In the genomic region with DNA sequence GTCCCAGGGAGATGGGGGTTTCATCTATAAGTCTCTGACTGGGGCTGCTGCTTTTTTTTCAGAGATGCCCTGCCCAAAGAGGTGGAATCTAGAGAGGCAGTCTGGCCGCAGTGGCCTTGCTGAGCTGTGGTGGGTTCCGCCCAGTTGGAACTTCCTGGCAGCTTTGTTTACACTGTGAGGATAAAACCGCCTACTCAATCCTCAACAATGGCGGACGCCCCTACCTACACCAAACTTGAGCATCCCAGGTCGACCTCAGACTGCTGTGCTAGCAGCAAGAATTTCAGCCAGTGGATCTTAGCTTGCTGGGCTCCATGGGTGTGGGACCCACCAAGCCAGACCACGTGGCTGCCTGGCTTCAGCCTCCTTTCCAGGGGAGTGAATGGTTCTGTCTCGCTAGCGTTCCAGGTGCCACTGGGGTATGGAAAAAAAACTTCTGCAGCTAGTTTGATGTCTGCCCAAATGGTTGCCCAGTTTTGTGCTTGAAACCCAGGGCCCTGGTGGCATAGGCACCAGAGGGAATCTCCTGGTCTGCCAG, we compare ENCODE assay signal across 16 cellular contexts.
DNase-seq lines count a peak whose midpoint lies in the region; TF ChIP-seq lines count a peak whose summit lies in the region.
"Had no signal": no experiment of that assay in that cellular context is flagged by ENCODE, and none has a peak within 500 bp of the region (broad histone marks: within the 10 kb centered on the region; RNA-seq: fewer than 3 reads in every experiment).

No MANE protein-coding gene starts in this region.

- TF ChIP-seq CTCF in endodermal cell (conservative IDR thresholded peaks at IDR 0.05) = no peak

- no peak overlapping the region for H3K4me3 ChIP-seq in NT2/D1 (ENCODE audit: insufficient read length, low read depth)
- no peak overlapping the region for H3K4me3 ChIP-seq in endodermal cell (ENCODE audit: low read length)
- H3K4me3 ChIP-seq in neuronal stem cell (ENCODE audit: low read length in 2 of 2) = no peak overlapping the region
- H3K4me3 ChIP-seq: BLaER1 treated with 17β-estradiol and CSF1 and Interleukin-3, amounts not matched to agents 10 nM and 100 nM; GM12878; GM23248 had no signal

- CTCF ChIA-PET in activated CD4-positive, alpha-beta memory T cell treated with anti-CD3 and anti-CD28 coated beads, Interleukin-2, amount 10 ng/mL, durations not matched to agents 7 days and 5 days (lab: Charles Lee) = no interaction called here

- H4K91ac ChIP-seq in neuronal stem cell (ENCODE audit: low read depth, low read length, poor library complexity) = no peak overlapping the region

- H3K27me3 ChIP-seq in NT2/D1 (ENCODE audit: insufficient read depth, insufficient read length) (no peaks in the 10 kb centered on the region), endodermal cell (ENCODE audit: control insufficient read depth, insufficient read depth, low read length, poor library complexity, severe bottlenecking) (no peaks in the 10 kb centered on the region), neuronal stem cell (ENCODE audit: control insufficient read depth in 3 of 3, insufficient read depth in 3 of 3, low read depth in 1 of 3, low read length in 3 of 3) (no peaks in the 10 kb centered on the region)
- H3K27me3 ChIP-seq: BLaER1 treated with 17β-estradiol and CSF1 and Interleukin-3, amounts not matched to agents 10 nM and 100 nM had no signal

- H2BK15ac ChIP-seq in neuronal stem cell (ENCODE audit: low read length) = no peak overlapping the region

- H3K27ac ChIP-seq in endodermal cell (ENCODE audit: low read depth, low read length) = no peak overlapping the region
- H3K27ac ChIP-seq in neuronal stem cell (replicated peaks; ENCODE audit: low read length) = no peak overlapping the region
- H3K27ac ChIP-seq: BLaER1 treated with 17β-estradiol and CSF1 and Interleukin-3, amounts not matched to agents 10 nM and 100 nM; GM23248; HL-60 had no signal

- H2BK12ac ChIP-seq in neuronal stem cell (ENCODE audit: low read length) = no peak overlapping the region

- no peak overlapping the region for H3K4me3 Mint-ChIP-seq in endodermal cell
- H3K4me3 Mint-ChIP-seq in activated CD4-positive, alpha-beta memory T cell treated with anti-CD3 and anti-CD28 coated beads, Interleukin-2, amount 10 ng/mL, durations not matched to agents 7 days and 5 days = no peak overlapping the region
- H3K4me3 Mint-ChIP-seq: B cell; CD8-positive, alpha-beta T cell; HFFc6 had no signal

- peaks cover 5% of the 10 kb centered on the region for H3K36me3 Mint-ChIP-seq in endodermal cell (ENCODE audit: low read depth)
- no peaks in the 10 kb centered on the region for H3K36me3 Mint-ChIP-seq in activated CD4-positive, alpha-beta memory T cell treated with anti-CD3 and anti-CD28 coated beads, Interleukin-2, amount 10 ng/mL, durations not matched to agents 7 days and 5 days (ENCODE audit: low read depth)
- H3K36me3 Mint-ChIP-seq: CD8-positive, alpha-beta T cell had no signal

- no peak overlapping the region for H4K8ac ChIP-seq in neuronal stem cell (ENCODE audit: low read depth, low read length)

- peak overlapping the region; percentile 66 for H2BK5ac ChIP-seq in neuronal stem cell (ENCODE audit: low read length)

- H3K9me3 Mint-ChIP-seq in endodermal cell = no peaks in the 10 kb centered on the region
- peaks cover 3% of the 10 kb centered on the region for H3K9me3 Mint-ChIP-seq in activated CD4-positive, alpha-beta memory T cell treated with anti-CD3 and anti-CD28 coated beads, Interleukin-2, amount 10 ng/mL, durations not matched to agents 7 days and 5 days

- H3K4me1 Mint-ChIP-seq in endodermal cell = no peaks in the 10 kb centered on the region
- no peaks in the 10 kb centered on the region for H3K4me1 Mint-ChIP-seq in activated CD4-positive, alpha-beta memory T cell treated with anti-CD3 and anti-CD28 coated beads, Interleukin-2, amount 10 ng/mL, durations not matched to agents 7 days and 5 days

- H3K9me3 ChIP-seq in NT2/D1 (ENCODE audit: insufficient read depth, low read length) (no peaks in the 10 kb centered on the region), endodermal cell (ENCODE audit: control insufficient read depth, low read length) (no peaks in the 10 kb centered on the region), neuronal stem cell (replicated peaks in 1 of 2; ENCODE audit: control insufficient read depth in 2 of 2, insufficient read depth in 1 of 2, low read depth in 1 of 2, low read length in 2 of 2) (no peaks in the 10 kb centered on the region)

- peak overlapping the region; percentile 48 for H3K18ac ChIP-seq in neuronal stem cell (ENCODE audit: low read length)

- no peak overlapping the region for H3K4ac ChIP-seq in neuronal stem cell (ENCODE audit: low read length)

- no peak overlapping the region for H2AFZ ChIP-seq in neuronal stem cell (ENCODE audit: low read length)
- H2AFZ ChIP-seq: GM23248 had no signal

- 80 to 90% methylated on average over 4 to 9 of the region's 9 CpGs for WGBS in endodermal cell (ENCODE audit: insufficient coverage in 1 of 2, insufficient read length in 1 of 2), 2 experiments
- WGBS in neuronal stem cell (ENCODE audit: extremely low coverage in 2 of 2, insufficient read length in 2 of 2, insufficient replicate concordance in 1 of 2), 2 donors = no CpG with 5 or more reads among the region's 9 CpGs

- H3K4me2 ChIP-seq in neuronal stem cell (ENCODE audit: insufficient read depth, low read length, poor library complexity, severe bottlenecking) = no peak overlapping the region
- H3K4me2 ChIP-seq: BLaER1 treated with 17β-estradiol and CSF1 and Interleukin-3, amounts not matched to agents 10 nM and 100 nM had no signal

- no peak overlapping the region for H3K23ac ChIP-seq in neuronal stem cell (ENCODE audit: low read depth, low read length, poor library complexity)

- H3K4me1 ChIP-seq in NT2/D1 (ENCODE audit: insufficient read depth, insufficient read length) (no peaks in the 10 kb centered on the region), endodermal cell (ENCODE audit: control insufficient read depth, insufficient read depth, low read length) (no peaks in the 10 kb centered on the region), neuronal stem cell (ENCODE audit: control insufficient read depth in 2 of 2, insufficient read depth in 1 of 2, low read depth in 1 of 2, low read length in 2 of 2) (no peaks in the 10 kb centered on the region)

- no peaks in the 10 kb centered on the region for H3K27me3 Mint-ChIP-seq in endodermal cell (ENCODE audit: insufficient read depth)
- no peaks in the 10 kb centered on the region for H3K27me3 Mint-ChIP-seq in activated CD4-positive, alpha-beta memory T cell treated with anti-CD3 and anti-CD28 coated beads, Interleukin-2, amount 10 ng/mL, durations not matched to agents 7 days and 5 days

- no peak overlapping the region for H3K14ac ChIP-seq in neuronal stem cell (ENCODE audit: low read length)

- H2BK120ac ChIP-seq in neuronal stem cell (ENCODE audit: low read depth, low read length) = no peak overlapping the region

- H3K36me3 ChIP-seq in NT2/D1 (ENCODE audit: insufficient read depth, insufficient read length, low read length) (no peaks in the 10 kb centered on the region), endodermal cell (ENCODE audit: control insufficient read depth, insufficient read depth, low read length) (no peaks in the 10 kb centered on the region), neuronal stem cell (replicated peaks in 1 of 2; ENCODE audit: control insufficient read depth in 2 of 2, insufficient read depth in 2 of 2, low read length in 2 of 2) (no peaks in the 10 kb centered on the region)
- H3K36me3 ChIP-seq: BLaER1 treated with 17β-estradiol and CSF1 and Interleukin-3, amounts not matched to agents 10 nM and 100 nM had no signal

- H3K9ac ChIP-seq in NT2/D1 (ENCODE audit: insufficient read length, low read depth) (no peak overlapping the region), endodermal cell (ENCODE audit: extremely low read depth, low read length, poor library complexity, severe bottlenecking) (no peak overlapping the region), neuronal stem cell (ENCODE audit: low read depth, low read length, poor library complexity) (no peak overlapping the region)
- H3K9ac ChIP-seq: BLaER1 treated with 17β-estradiol and CSF1 and Interleukin-3, amounts not matched to agents 10 nM and 100 nM; GM23248 had no signal

- peak; percentile 8 for DNase-seq in NT2/D1 (ENCODE audit: low read depth, low spot score)
- peak; percentile 50 for DNase-seq in endodermal cell
- DNase-seq in neuronal stem cell (ENCODE audit: low spot score) = no peak
- DNase-seq in kidney tubule cell (ENCODE audit: low spot score) = no peak
- no peak for DNase-seq in NCI-H1417 treated with DMSO at 0.1 percent for 48 hours (lab: John Stamatoyannopoulos, UW)
- DNase-seq in activated CD4-positive, alpha-beta memory T cell treated with anti-CD3 and anti-CD28 coated beads, Interleukin-2, amount 10 ng/mL, durations not matched to agents 7 days and 5 days = no peak
- DNase-seq: Calu3; CD8-positive, alpha-beta T cell; DMS79 treated with DMSO at 0.1 percent for 48 hours; GM23248; H7; HFFc6 had no signal

- H3K79me1 ChIP-seq in neuronal stem cell (ENCODE audit: low read depth, low read length) = no peaks in the 10 kb centered on the region

- POLR2A ChIA-PET in activated CD4-positive, alpha-beta memory T cell treated with anti-CD3 and anti-CD28 coated beads, Interleukin-2, amount 10 ng/mL, durations not matched to agents 7 days and 5 days (lab: Charles Lee) = no interaction called here

- H2AK5ac ChIP-seq in neuronal stem cell (ENCODE audit: low read depth, low read length) = no peak overlapping the region

- no peak overlapping the region for H3K27ac Mint-ChIP-seq in endodermal cell
- H3K27ac Mint-ChIP-seq in activated CD4-positive, alpha-beta memory T cell treated with anti-CD3 and anti-CD28 coated beads, Interleukin-2, amount 10 ng/mL, durations not matched to agents 7 days and 5 days = no peak overlapping the region
- H3K27ac Mint-ChIP-seq: B cell; CD8-positive, alpha-beta T cell; HFFc6 had no signal

Comparison
In these comparisons a context has a peak if more than half of its experiments do, and no peak if none do; other contexts are left out.
1. DNase-seq: peak in NT2/D1 (single experiment) and endodermal cell (single experiment); none in neuronal stem cell (single experiment), kidney tubule cell (single experiment), NCI-H1417 treated with DMSO at 0.1 percent for 48 hours (single experiment) and activated CD4-positive, alpha-beta memory T cell treated with anti-CD3 and anti-CD28 coated beads, Interleukin-2, amount 10 ng/mL, durations not matched to agents 7 days and 5 days (single experiment).